In genomic region chr1:161706483-161707347, GRCh38 we compare ENCODE assay signal across 1 cellular context.
TF ChIP-seq lines count a peak whose summit lies in the region.

Gene FCRLA (plus strand): TSS chr1:161707229. CDS start chr1:161707265, 36 bp downstream.

TF ChIP-seq in GM23338, 12 proteins besides CTCF, POLR2A, EP300 and RAD21 (continued from another document):
- no peak for TF ChIP-seq REST (IDR thresholded peaks at IDR 0.05; ENCODE audit: unreplicated experiment)
- no peak for TF ChIP-seq EZH2 (IDR thresholded peaks at IDR 0.05; ENCODE audit: low read depth, unreplicated experiment)
- no peak for TF ChIP-seq ZNF331 (CRISPR knock-in tag; IDR thresholded peaks at IDR 0.05; ENCODE audit: low read depth)
